Comparison of ENCODE assay signal across 8 cellular contexts in the genomic region with DNA sequence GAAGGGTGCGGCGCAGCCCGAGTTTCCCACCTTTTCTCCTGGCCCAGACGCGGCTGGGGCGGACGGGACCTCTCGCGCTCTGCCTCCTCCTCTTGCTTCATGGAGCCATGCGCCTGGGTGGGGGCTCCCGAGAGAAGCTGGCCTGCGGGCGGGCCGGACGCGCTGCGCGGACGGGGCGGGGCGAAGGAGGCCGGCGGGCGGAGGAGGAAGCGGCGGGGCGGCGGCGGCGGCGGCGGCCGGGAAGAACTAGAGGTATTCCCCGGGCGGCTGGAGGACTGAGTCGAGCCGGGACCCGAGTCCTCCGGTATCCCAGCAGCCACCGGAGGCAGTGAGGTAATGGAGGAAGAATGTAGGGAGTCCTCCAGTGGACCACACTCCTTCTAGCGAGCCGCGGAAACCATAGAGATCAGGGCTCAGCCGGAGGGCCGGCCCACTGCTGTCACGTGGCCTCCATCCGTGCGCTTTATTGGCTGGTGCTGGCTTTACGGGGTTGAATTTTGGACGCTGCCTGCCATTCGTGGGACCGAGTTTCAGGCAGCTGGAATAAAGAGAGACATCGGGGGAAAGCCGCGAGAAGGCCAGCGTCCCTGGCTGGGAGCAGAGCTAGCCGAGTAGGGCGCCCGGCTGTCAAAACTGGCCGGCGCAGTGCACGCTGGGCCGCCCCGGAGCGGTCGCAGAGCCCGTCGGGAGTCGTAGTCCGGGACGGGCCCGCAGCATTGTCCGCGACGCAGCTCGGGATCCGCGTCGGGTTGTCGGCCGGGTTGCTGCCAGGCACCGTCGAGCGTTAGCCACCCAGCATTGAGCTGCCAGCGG.
DNase-seq lines count a peak whose midpoint lies in the region; ATAC-seq and TF ChIP-seq lines count a peak whose summit lies in the region.
"Not testable (repeated sequence)": the region's sequence is repeated elsewhere in the genome, so short reads cannot be mapped to it uniquely, and the experiment has no call there.

A gene (minus strand): TSS at position 177 of the 813 bp plus-strand sequence. CDS start 11,722 bp downstream, outside the sequence.

- H3K27ac ChIP-seq in coronary artery: peak within 1 kb of the TSS; percentile 90 to 96

- ATAC-seq in GM19043 (IDR thresholded peaks at IDR 0.05; ENCODE audit: low read depth, unreplicated experiment) (peak; percentile 93), HG03196 (IDR thresholded peaks at IDR 0.05; ENCODE audit: unreplicated experiment) (peak; percentile 93)

- TF ChIP-seq CTCF in AG09309 (IDR thresholded peaks at IDR 0.05; ENCODE audit: control insufficient read depth, insufficient read depth, low read depth, low read length, missing control alignments); coronary artery (IDR thresholded peaks at IDR 0.05): not testable (repeated sequence)

- DNase-seq in AG09309 (ENCODE audit: low read depth): not testable (repeated sequence)
- DNase-seq in NCI-H748 (lab: John Stamatoyannopoulos, UW; ENCODE audit: unreplicated experiment) (peak; percentile 64), coronary artery (ENCODE audit: low spot score) (peak; percentile 79), kidney tubule cell (ENCODE audit: low spot score) (peak; percentile 71)
- DNase-seq in activated CD4-positive, alpha-beta T cell treated with anti-CD3 and anti-CD28 coated beads, Interleukin-2, amount 50 U/mL, for 4 hours: peak; percentile 66 to 68
- peak; percentile 52 to 55 for DNase-seq in stimulated activated CD4-positive, alpha-beta T cell treated with anti-CD3 and anti-CD28 coated beads, Interleukin-15, amount 100 ng/mL, for 1 hour (ENCODE audit: low read depth in 1 of 2, low spot score in 1 of 2)

- H3K4me3 ChIP-seq in AG09309 (ENCODE audit: control insufficient read depth, low read depth, low read length) (peak within 1 kb of the TSS; percentile 59), coronary artery (peak within 1 kb of the TSS; percentile 77)
